In the genomic region with DNA sequence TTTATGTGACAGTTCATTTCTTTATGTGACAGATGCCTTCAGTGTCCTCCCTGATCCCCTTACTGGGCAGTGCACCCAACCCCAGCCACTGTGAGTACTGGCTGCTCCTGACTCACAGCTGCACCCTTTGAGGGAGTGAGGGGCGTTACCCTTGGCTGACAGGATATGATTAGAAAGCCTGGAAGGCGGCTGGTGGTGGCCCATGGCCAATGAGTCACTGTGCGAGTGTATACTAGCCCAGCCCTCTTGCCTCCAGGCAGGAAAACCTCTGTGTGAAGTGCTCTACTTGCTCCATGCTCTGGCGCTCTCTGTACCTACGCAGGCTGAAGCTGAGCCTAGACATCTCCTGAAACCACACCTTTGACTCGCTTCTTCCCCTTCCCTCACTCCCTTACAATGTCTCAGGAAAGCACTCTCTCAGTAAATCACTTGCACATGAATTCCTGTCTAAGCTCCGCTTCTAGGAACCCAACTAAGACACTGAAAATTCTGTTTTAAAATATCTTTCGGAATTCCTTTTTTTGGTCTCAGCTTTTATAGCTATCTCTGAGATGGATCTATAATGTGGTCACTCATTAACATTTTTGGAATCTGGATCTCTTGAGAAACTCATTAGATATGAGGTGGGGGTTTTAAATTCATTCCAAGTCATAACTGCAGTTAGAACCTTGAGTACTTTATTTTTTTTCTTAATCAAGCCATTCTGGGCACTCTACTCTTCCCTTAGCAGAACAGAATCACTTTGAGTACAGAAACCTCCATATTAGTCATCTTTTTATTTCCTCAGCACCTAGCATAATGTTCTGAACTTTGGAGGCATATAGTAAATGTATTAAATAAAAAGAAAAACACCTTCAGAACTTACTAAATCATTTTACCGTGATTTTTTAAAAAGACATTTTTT, we compare ENCODE assay signal across 8 cellular contexts.
DNase-seq lines count a peak whose midpoint lies in the region; TF ChIP-seq lines count a peak whose summit lies in the region.

No MANE protein-coding gene starts in this region.

- peak overlapping the region in 1 of 2 donors; percentile 37 for H3K27ac ChIP-seq in tibial artery

- no peaks in the 10 kb centered on the region for H3K9me3 ChIP-seq in tibial artery

- no peaks in the 10 kb centered on the region for H3K27me3 ChIP-seq in tibial artery

- peaks cover 0 to 10% (median 6%) of the 10 kb centered on the region in 4 donors for H3K4me1 ChIP-seq in tibial artery

- TF ChIP-seq CTCF in tibial artery (IDR thresholded peaks at IDR 0.05): no peak

- H3K36me3 ChIP-seq in tibial artery: no peaks in the 10 kb centered on the region

- intact Hi-C loops in tibial artery (cut with DNase I; ENCODE audit: low total_unique reads): no loop called here

- peak; percentile 29 to 47 for DNase-seq in activated CD4-positive, alpha-beta T cell treated with anti-CD3 and anti-CD28 coated beads, Interleukin-2, amount 50 U/mL, for 48 hours
- DNase-seq in activated CD4-positive, alpha-beta T cell treated with anti-CD3 and anti-CD28 coated beads for 4 hours: no peak
- DNase-seq in NCI-H2081 (lab: John Stamatoyannopoulos, UW): peak; percentile 44 to 75
- peak; percentile 42 for DNase-seq in brain pericyte (ENCODE audit: low read depth, low spot score)
- DNase-seq in left kidney (ENCODE audit: low read depth, low spot score): peak; percentile 10
- DNase-seq in tibial artery: peak; percentile 92 to 96
- no peak for DNase-seq in putamen (ENCODE audit: low spot score)
- no peak for DNase-seq in NCI-H1048 (lab: John Stamatoyannopoulos, UW)

- no peak overlapping the region for H3K4me3 ChIP-seq in tibial artery

Comparison
In these comparisons a context has a peak if more than half of its experiments do, and no peak if none do; other contexts are left out.
1. DNase-seq: peak in activated CD4-positive, alpha-beta T cell treated with anti-CD3 and anti-CD28 coated beads, Interleukin-2, amount 50 U/mL, for 48 hours (2 of 2), NCI-H2081 (2 of 2), brain pericyte (single experiment), left kidney (single experiment) and tibial artery (2 of 2); none in activated CD4-positive, alpha-beta T cell treated with anti-CD3 and anti-CD28 coated beads for 4 hours (0 of 2), putamen (single experiment) and NCI-H1048 (single experiment).